In genomic region chr15:100101389-100102089, GRCh38 we compare ENCODE assay signal across 14 cellular contexts.
"Had no signal": no experiment of that assay in that cellular context is flagged by ENCODE, and none has a peak within 500 bp of the region (broad histone marks: within the 10 kb centered on the region; RNA-seq: fewer than 3 reads in every experiment).

No MANE protein-coding gene starts in this region.

- H3K27ac ChIP-seq: cardiac muscle cell, parathyroid adenoma, right lobe of liver, SK-N-MC had no signal

- H3K36me3 ChIP-seq: cardiac muscle cell had no signal

- H3K4me1 ChIP-seq: parathyroid adenoma, right lobe of liver had no signal

- DNase-seq: activated B cell treated with CpG ODN at 0.5 μM for 24 hours; activated CD4-positive, alpha-beta T cell treated with anti-CD3 and anti-CD28 coated beads, Interleukin-2, amount 10 ng/mL, durations not matched to agents 7 days and 5 days; activated naive CD4-positive, alpha-beta T cell treated with Interleukin-2 at 50 U/mL for 16 hours; activated naive CD8-positive, alpha-beta T cell treated with anti-CD3 and anti-CD28 coated beads, Interleukin-2, amount 50 U/mL, for 24 hours; activated T-cell treated with anti-CD3 and anti-CD28 coated beads, Interleukin-2, amount 50 U/mL, for 4 hours; kidney; midbrain; naive B cell; stimulated activated CD4-positive, alpha-beta T cell treated with anti-CD3 and anti-CD28 coated beads, Interleukin-12 subunit alpha, Interleukin-12 subunit beta, amount 100 ng/mL, for 4 hours; stimulated activated naive CD8-positive, alpha-beta T cell treated with anti-CD3 and anti-CD28 coated beads, Interleukin-15, Interleukin-2, amounts not matched to agents 100 U/mL and 50 U/mL, for 24 hours had no signal

- H3K27me3 ChIP-seq: cardiac muscle cell, right lobe of liver had no signal

- H3K9me3 ChIP-seq: right lobe of liver had no signal

- ATAC-seq: activated naive CD8-positive, alpha-beta T cell treated with anti-CD3 and anti-CD28 coated beads, Interleukin-2, amount 50 U/mL, for 24 hours; activated T-cell treated with anti-CD3 and anti-CD28 coated beads, Interleukin-2, amount 50 U/mL, for 4 hours; right lobe of liver; stimulated activated naive CD8-positive, alpha-beta T cell treated with anti-CD3 and anti-CD28 coated beads, Interleukin-15, Interleukin-2, amounts not matched to agents 100 U/mL and 50 U/mL, for 24 hours had no signal

- H3K4me3 ChIP-seq: cardiac muscle cell, right lobe of liver, SK-N-MC had no signal
